In the genomic region with DNA sequence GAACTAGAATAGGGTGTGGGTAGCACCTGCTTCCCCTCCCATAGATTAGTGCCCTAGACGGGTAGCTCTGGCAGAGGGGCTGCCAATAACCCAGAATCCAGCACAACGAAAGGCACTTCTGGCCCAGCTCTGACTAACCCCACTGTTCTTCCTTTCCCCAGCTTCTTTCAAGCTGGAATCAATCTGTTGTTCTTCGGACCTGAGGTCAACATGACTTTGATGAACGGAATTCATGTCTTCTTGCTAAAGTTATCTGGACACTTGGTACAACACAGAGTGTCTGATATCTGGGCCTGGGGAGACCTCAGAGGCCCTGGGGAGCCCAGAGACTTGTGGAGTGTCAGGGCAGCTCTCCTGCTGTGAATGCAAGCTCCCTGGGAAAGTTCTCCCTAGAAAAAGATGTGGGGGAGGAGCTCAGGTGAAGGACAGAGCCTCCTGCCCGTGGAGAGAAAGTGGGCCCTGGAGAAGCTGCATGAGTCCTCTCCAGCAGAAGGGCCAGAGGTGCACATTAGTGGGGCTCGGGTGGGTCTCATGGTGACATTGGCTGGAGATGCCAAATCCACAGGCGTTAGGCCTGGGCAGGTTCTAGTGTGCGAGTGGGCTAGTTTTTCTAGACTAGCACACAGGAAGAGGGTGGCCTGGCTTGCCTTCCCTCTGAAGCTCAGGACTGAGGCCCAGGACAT, we compare ENCODE assay signal across 18 cellular contexts. TPM values are rescaled to one million over a fixed set of nuclear protein-coding genes. Genes with fewer than 3 reads are reported as not detected.
DNase-seq lines count a peak whose midpoint lies in the region; ATAC-seq and TF ChIP-seq lines count a peak whose summit lies in the region.
"Had no signal": no experiment of that assay in that cellular context is flagged by ENCODE, and none has a peak within 500 bp of the region (broad histone marks: within the 10 kb centered on the region; RNA-seq: fewer than 3 reads in every experiment).

No MANE protein-coding gene starts in this region.

- no peaks in the 10 kb centered on the region for H3F3A ChIP-seq in neural progenitor cell (ENCODE audit: low read depth)

- no peaks in the 10 kb centered on the region for H3K27me3 ChIP-seq in brain microvascular endothelial cell (replicated peaks)
- peaks cover 0 to 5% (median 0%) of the 10 kb centered on the region in 3 donors for H3K27me3 ChIP-seq in skeletal muscle tissue (ENCODE audit: control insufficient read depth in 3 of 3, insufficient read depth in 3 of 3, low read length in 3 of 3)
- H3K27me3 ChIP-seq in neural progenitor cell = no peaks in the 10 kb centered on the region
- H3K27me3 ChIP-seq: BLaER1, SJSA1 had no signal

- no peaks in the 10 kb centered on the region for H4K20me1 ChIP-seq in neural progenitor cell (ENCODE audit: low read depth)
- H4K20me1 ChIP-seq: BLaER1 had no signal

- H3K36me3 ChIP-seq in brain microvascular endothelial cell (replicated peaks) = no peaks in the 10 kb centered on the region
- peaks cover 4 to 15% (median 7%) of the 10 kb centered on the region in 3 donors for H3K36me3 ChIP-seq in skeletal muscle tissue (ENCODE audit: control insufficient read depth in 3 of 3, insufficient read depth in 3 of 3, low read length in 3 of 3)
- H3K36me3 ChIP-seq in neural progenitor cell = no peaks in the 10 kb centered on the region
- H3K36me3 ChIP-seq: BLaER1, SJSA1 had no signal

- peaks cover 6% of the 10 kb centered on the region for H3K9me3 Mint-ChIP-seq in neural progenitor cell
- H3K9me3 Mint-ChIP-seq: CD8-positive, alpha-beta T cell had no signal

- peaks cover 0 to 2% (median 0%) of the 10 kb centered on the region in 3 donors for H3K9me3 ChIP-seq in skeletal muscle tissue (ENCODE audit: control insufficient read depth in 3 of 3, low read length in 3 of 3)
- no peaks in the 10 kb centered on the region for H3K9me3 ChIP-seq in neural progenitor cell (ENCODE audit: low read depth)
- H3K9me3 ChIP-seq: SJSA1 had no signal

- H3K27me3 Mint-ChIP-seq in neural progenitor cell (ENCODE audit: insufficient read depth, low read depth) = peaks cover 4% of the 10 kb centered on the region
- H3K27me3 Mint-ChIP-seq: IgD-negative memory B cell had no signal

- H3K9ac ChIP-seq in skeletal muscle tissue (ENCODE audit: low read depth in 1 of 3, low read length in 3 of 3) (peak overlapping the region; percentile 4 to 17 (median 10)), neural progenitor cell (no peak overlapping the region)
- H3K9ac ChIP-seq: BLaER1 had no signal

- H3K4me3 Mint-ChIP-seq in neural progenitor cell = no peak overlapping the region
- H3K4me3 Mint-ChIP-seq: CD8-positive, alpha-beta T cell; IgD-negative memory B cell had no signal

- no peaks in the 10 kb centered on the region for H3K79me2 ChIP-seq in neural progenitor cell (ENCODE audit: low read depth)

- H3K36me3 Mint-ChIP-seq in neural progenitor cell = peaks cover 12% of the 10 kb centered on the region

- H2AFZ ChIP-seq in neural progenitor cell (replicated peaks) = no peak overlapping the region

- no peak overlapping the region for H3K4me2 ChIP-seq in neural progenitor cell
- H3K4me2 ChIP-seq: BLaER1 had no signal

- no peak for ATAC-seq in HG03108 (IDR thresholded peaks at IDR 0.05; ENCODE audit: unreplicated experiment)
- ATAC-seq: CD8-positive, alpha-beta T cell had no signal

- H3K27ac ChIP-seq in brain microvascular endothelial cell = no peak overlapping the region
- peak overlapping the region; percentile 26 for H3K27ac ChIP-seq in skeletal muscle tissue (ENCODE audit: low read depth, low read length)
- no peak overlapping the region for H3K27ac ChIP-seq in neural progenitor cell
- H3K27ac ChIP-seq: BLaER1, SJSA1 had no signal

- H3K4me1 ChIP-seq in skeletal muscle tissue (ENCODE audit: control insufficient read depth in 3 of 3, insufficient read depth in 3 of 3, low read length in 3 of 3) (peaks cover 35 to 81% (median 69%) of the 10 kb centered on the region in 3 donors), neural progenitor cell (peaks cover 3% of the 10 kb centered on the region)
- H3K4me1 ChIP-seq: SJSA1 had no signal

- no peak for TF ChIP-seq CTCF in brain microvascular endothelial cell (IDR thresholded peaks at IDR 0.05; ENCODE audit: low read depth, low read length, missing control alignments)
- TF ChIP-seq CTCF in neural progenitor cell (IDR thresholded peaks at IDR 0.05) = no peak

- no peaks in the 10 kb centered on the region for H3K4me1 Mint-ChIP-seq in neural progenitor cell
- H3K4me1 Mint-ChIP-seq: IgD-negative memory B cell had no signal

- in situ Hi-C loops in brain microvascular endothelial cell (cut with HindIII; ENCODE audit: low pct_ligation_motif_present, low sequenced_read_pairs) = no loop called here

- peak; percentile 31 for DNase-seq in HCEC 1CT
- peak; percentile 37 for DNase-seq in brain microvascular endothelial cell
- DNase-seq in islet precursor cell = peak; percentile 41
- no peak for DNase-seq in NCI-H1092 (lab: John Stamatoyannopoulos, UW)
- DNase-seq in C1 segment of cervical spinal cord (lab: John Stamatoyannopoulos, UW) = no peak
- no peak for DNase-seq in neural progenitor cell (ENCODE audit: low spot score)
- DNase-seq: CD8-positive, alpha-beta T cell; DND-41; GDM1; NCI-H1694 treated with DMSO at 0.1 percent for 48 hours; NCI-H446; NCI-H526; OCI-M1 had no signal

- H3K27ac Mint-ChIP-seq in neural progenitor cell = no peak overlapping the region
- H3K27ac Mint-ChIP-seq: CD8-positive, alpha-beta T cell; IgD-negative memory B cell had no signal

- H3K4me3 ChIP-seq in brain microvascular endothelial cell (ENCODE audit: low read depth, low read length) (no peak overlapping the region), skeletal muscle tissue (ENCODE audit: low read length in 3 of 3) (no peak overlapping the region), neural progenitor cell (no peak overlapping the region)
- H3K4me3 ChIP-seq: BLaER1, SJSA1 had no signal

RNA-seq across cellular contexts. Expression of a gene that starts 6.3 kb away (rescaled TPM):
- 28.2 TPM for total RNA-seq in skeletal muscle tissue
- total RNA-seq in neural progenitor cell (ENCODE audit: low replicate concordance) = 1.9 and 5.0 TPM in 2 replicates
- total RNA-seq: SJSA1 had no signal

RNA-seq across cellular contexts. Expression of a gene that starts 30.6 kb away (rescaled TPM):
- total RNA-seq in skeletal muscle tissue (0.52 TPM), neural progenitor cell (ENCODE audit: low replicate concordance) (0.39 and 0.74 TPM in 2 replicates)

Comparison
In these comparisons a context has a peak if more than half of its experiments do, and no peak if none do; other contexts are left out.
1. DNase-seq: peak in HCEC 1CT (single experiment), brain microvascular endothelial cell (single experiment) and islet precursor cell (single experiment); none in NCI-H1092 (single experiment), C1 segment of cervical spinal cord (0 of 14) and neural progenitor cell (single experiment).